20 cellular contexts compared by ENCODE assay signal in the genomic region with DNA sequence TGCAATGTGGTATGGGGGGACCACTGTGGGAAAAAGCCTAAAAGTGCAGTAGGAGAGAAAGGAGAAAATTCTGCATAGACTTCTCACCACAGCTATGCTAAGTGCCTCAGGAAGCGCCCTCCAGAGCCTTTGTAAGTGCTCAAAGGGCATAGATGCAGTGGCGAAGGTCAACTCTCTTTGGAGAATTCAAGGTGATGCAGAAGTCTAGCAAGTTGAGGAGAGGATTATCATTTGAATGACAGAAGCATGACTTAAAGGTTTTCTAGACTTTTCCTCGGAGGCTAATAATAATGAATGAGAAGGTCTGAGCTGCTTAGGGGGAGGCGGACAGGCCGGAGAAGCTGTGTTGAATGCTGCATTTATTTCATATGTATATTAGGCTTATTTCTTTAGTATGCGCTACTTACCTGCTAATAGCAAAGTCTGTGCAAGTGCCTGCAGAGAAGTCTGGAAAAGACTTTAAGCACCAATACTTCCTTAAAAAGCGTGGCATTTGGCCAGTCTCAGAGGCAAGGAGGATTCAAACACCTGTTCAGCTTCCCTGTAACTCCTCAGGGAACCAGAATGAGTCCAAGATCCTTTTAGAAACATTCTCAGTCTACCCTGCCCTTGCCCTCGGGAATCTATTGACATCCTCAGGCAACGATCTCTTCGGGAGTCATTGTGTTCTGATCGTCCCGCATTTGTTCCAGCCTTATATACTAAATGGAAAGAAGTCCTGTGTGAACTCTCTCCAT. TPM values are rescaled to one million over a fixed set of nuclear protein-coding genes. Genes with fewer than 3 reads are reported as not detected.
DNase-seq lines count a peak whose midpoint lies in the region; ATAC-seq and TF ChIP-seq lines count a peak whose summit lies in the region.
"Had no signal": no experiment of that assay in that cellular context is flagged by ENCODE, and none has a peak within 500 bp of the region (broad histone marks: within the 10 kb centered on the region; RNA-seq: fewer than 3 reads in every experiment).

No MANE protein-coding gene starts in this region.

- H3K4me1 ChIP-seq in HAP-1 (peaks cover 19% of the 10 kb centered on the region), smooth muscle cell (ENCODE audit: low read depth) (no peaks in the 10 kb centered on the region), testis (no peaks in the 10 kb centered on the region)
- H3K4me1 ChIP-seq: A549, Caco-2 had no signal

- WGBS in smooth muscle cell (ENCODE audit: low lambda C conversion rate), result 78% methylated on average over 12 of the region's 12 CpGs
- WGBS in testis, 2 donors, result 77 to 82% methylated on average over 11 to 12 of the region's 12 CpGs

- TF ChIP-seq POLR2A in testis (IDR thresholded peaks at IDR 0.05), result no peak

- H3K36me3 ChIP-seq in HAP-1 (replicated peaks), result no peaks in the 10 kb centered on the region
- peaks cover 34% of the 10 kb centered on the region for H3K36me3 ChIP-seq in smooth muscle cell (ENCODE audit: low read depth)
- H3K36me3 ChIP-seq in testis (ENCODE audit: low read depth, missing control alignments), result no peaks in the 10 kb centered on the region

- H4K20me1 ChIP-seq in smooth muscle cell (ENCODE audit: low read depth), result peaks cover 99% of the 10 kb centered on the region

- H3F3A ChIP-seq in smooth muscle cell (ENCODE audit: low read depth), result peaks cover 52% of the 10 kb centered on the region

- peaks cover 69% of the 10 kb centered on the region for H3K79me2 ChIP-seq in smooth muscle cell (ENCODE audit: low read depth)

- ATAC-seq in HG02973 (IDR thresholded peaks at IDR 0.05; ENCODE audit: unreplicated experiment), result no peak
- ATAC-seq in activated CD4-positive, CD25-positive, alpha-beta regulatory T cell treated with anti-CD3 and anti-CD28 coated beads, Interleukin-2, amount 50 U/mL, for 24 hours, result no peak
- ATAC-seq: A549 had no signal

- no peak overlapping the region for H3K4me2 ChIP-seq in smooth muscle cell
- H3K4me2 ChIP-seq: A549 had no signal

- H3K9me3 ChIP-seq in HAP-1 (no peaks in the 10 kb centered on the region), smooth muscle cell (replicated peaks; ENCODE audit: low read depth) (no peaks in the 10 kb centered on the region), testis (no peaks in the 10 kb centered on the region)
- H3K9me3 ChIP-seq: A549, Caco-2 had no signal

- H3K9ac ChIP-seq in smooth muscle cell (ENCODE audit: low read depth), result no peak overlapping the region

- DNase-seq in HAP-1 (ENCODE audit: low spot score in 2 of 2) (peak; percentile 71 to 97), cerebellar cortex (ENCODE audit: low spot score) (peak; percentile 53), iPS DF 4.7 (ENCODE audit: extremely low read depth, low spot score) (peak; percentile 87), smooth muscle cell (lab: John Stamatoyannopoulos, UW; ENCODE audit: unreplicated experiment) (no peak), testis (no peak)
- DNase-seq: Caco-2; CD4-positive, alpha-beta T cell; GF-D8; NCI-H1105; NCI-H1694; NCI-H2081 treated with DMSO at 0.1 percent for 48 hours; NCI-H774; OCI-M1; SHP77 had no signal

- H2AFZ ChIP-seq in smooth muscle cell (ENCODE audit: low read depth), result no peak overlapping the region

- in situ Hi-C loops in HAP-1 (cut with MboI; ENCODE audit: low sequenced_read_pairs), result no loop called here

- H3K27me3 ChIP-seq in HAP-1 (ENCODE audit: low read depth) (no peaks in the 10 kb centered on the region), smooth muscle cell (ENCODE audit: low read depth) (no peaks in the 10 kb centered on the region), testis (no peaks in the 10 kb centered on the region)

- H3K4me3 ChIP-seq in HAP-1 (no peak overlapping the region), smooth muscle cell (no peak overlapping the region), testis (no peak overlapping the region)
- H3K4me3 ChIP-seq: A549, SK-N-MC had no signal

- H3K27ac ChIP-seq in smooth muscle cell (ENCODE audit: low read depth) (peak overlapping the region; percentile 19), testis (no peak overlapping the region)
- H3K27ac ChIP-seq: A549, HL-60, SK-N-MC had no signal

- intact Hi-C loops in testis (cut with DNase I; ENCODE audit: low total_unique reads), result no loop called here

- TF ChIP-seq CTCF in smooth muscle cell (IDR thresholded peaks at IDR 0.05; ENCODE audit: borderline replicate concordance, insufficient read depth, poor library complexity, severe bottlenecking), result no peak
- no peak for TF ChIP-seq CTCF in testis (IDR thresholded peaks at IDR 0.05)

RNA-seq across cellular contexts. Expression of a gene that starts 56.2 kb away (rescaled TPM):
- total RNA-seq in smooth muscle cell (738 and 786 TPM in 2 replicates), testis (10 to 100 TPM; 26.6 to 47.4 TPM)
- polyA plus RNA-seq in smooth muscle cell (329 and 495 TPM in 2 replicates), testis (ENCODE audit: insufficient read depth, low read depth, low replicate concordance) (48.1 TPM)
- total RNA-seq: NCI-H460 had no signal
- polyA plus RNA-seq: A549 had no signal

Comparison
In these comparisons a context has a peak if more than half of its experiments do, and no peak if none do; other contexts are left out.
1. DNase-seq: peak in HAP-1 (2 of 2), cerebellar cortex (single experiment) and iPS DF 4.7 (single experiment); none in smooth muscle cell (single experiment) and testis (single experiment).
2. RNA of a gene that starts 56.2 kb away (total RNA-seq): 738 to 786 TPM in smooth muscle cell; 26.6 to 47.4 TPM in testis; every median in the first group is over 10 times any median in the second.